ENCODE assay signal across 10 cellular contexts in the genomic region with DNA sequence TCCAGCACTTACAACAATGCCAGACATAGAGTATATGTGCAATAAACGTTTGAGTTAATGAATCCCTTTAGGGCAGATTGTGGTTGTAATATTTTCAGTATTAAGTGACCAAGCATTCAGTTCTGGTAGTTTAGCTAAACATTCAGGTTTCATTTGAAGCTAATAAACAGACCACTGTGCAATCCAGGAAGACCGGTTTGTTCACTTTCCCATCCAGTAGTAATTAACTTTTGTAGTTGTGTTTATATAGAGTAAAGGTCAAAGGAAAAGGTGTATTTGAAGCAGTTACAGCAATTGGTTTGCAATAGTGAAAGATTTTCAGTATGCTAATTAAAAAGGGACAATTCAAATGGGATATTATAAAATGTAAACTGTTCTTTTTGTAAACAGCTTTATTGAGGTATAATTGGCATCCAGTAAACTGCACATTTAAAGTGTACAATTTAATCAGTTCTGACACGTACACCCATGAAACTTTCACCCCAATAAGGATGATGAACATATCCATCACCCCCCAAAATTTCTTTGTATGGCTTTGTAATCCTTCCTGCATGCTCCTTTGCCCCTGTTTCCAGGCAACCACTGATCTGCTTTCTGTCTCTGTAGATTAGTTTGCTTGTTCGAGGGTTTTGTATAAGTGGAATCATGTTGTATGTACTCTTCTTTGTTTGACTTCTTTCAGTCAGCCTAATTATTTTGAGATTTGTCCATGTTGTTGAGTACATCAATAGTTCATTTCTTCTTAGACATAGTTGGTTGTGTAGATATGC. TPM values are rescaled to one million over a fixed set of nuclear protein-coding genes. Genes with fewer than 3 reads are reported as not detected.
DNase-seq lines count a peak whose midpoint lies in the region; ATAC-seq and TF ChIP-seq lines count a peak whose summit lies in the region.
"Had no signal": no experiment of that assay in that cellular context is flagged by ENCODE, and none has a peak within 500 bp of the region (broad histone marks: within the 10 kb centered on the region; RNA-seq: fewer than 3 reads in every experiment).

No MANE protein-coding gene starts in this region.

- H3K4me1 ChIP-seq in body of pancreas, result peaks cover 94% of the 10 kb centered on the region

- no peaks in the 10 kb centered on the region for H3K9me3 Mint-ChIP-seq in memory B cell
- H3K9me3 Mint-ChIP-seq in activated naive CD8-positive, alpha-beta T cell treated with anti-CD3 and anti-CD28 coated beads, Interleukin-2, amount 50 U/mL, for 24 hours, result no peaks in the 10 kb centered on the region
- H3K9me3 Mint-ChIP-seq: stimulated activated naive CD8-positive, alpha-beta T cell treated with anti-CD3 and anti-CD28 coated beads, Interleukin-15, Interleukin-2, amounts not matched to agents 100 ng/mL and 50 ng/mL, for 24 hours had no signal

- peak overlapping the region; percentile 46 for H3K27ac Mint-ChIP-seq in memory B cell
- H3K27ac Mint-ChIP-seq in activated naive CD8-positive, alpha-beta T cell treated with anti-CD3 and anti-CD28 coated beads, Interleukin-2, amount 50 U/mL, for 24 hours, result no peak overlapping the region
- H3K27ac Mint-ChIP-seq: stimulated activated naive CD8-positive, alpha-beta T cell treated with anti-CD3 and anti-CD28 coated beads, Interleukin-15, Interleukin-2, amounts not matched to agents 100 ng/mL and 50 ng/mL, for 24 hours had no signal

- H3K4me3 Mint-ChIP-seq in memory B cell, result no peak overlapping the region
- no peak overlapping the region for H3K4me3 Mint-ChIP-seq in activated naive CD8-positive, alpha-beta T cell treated with anti-CD3 and anti-CD28 coated beads, Interleukin-2, amount 50 U/mL, for 24 hours
- H3K4me3 Mint-ChIP-seq: stimulated activated naive CD8-positive, alpha-beta T cell treated with anti-CD3 and anti-CD28 coated beads, Interleukin-15, Interleukin-2, amounts not matched to agents 100 ng/mL and 50 ng/mL, for 24 hours had no signal

- H3K4me1 Mint-ChIP-seq in memory B cell, result peaks cover 21% of the 10 kb centered on the region
- H3K4me1 Mint-ChIP-seq in activated naive CD8-positive, alpha-beta T cell treated with anti-CD3 and anti-CD28 coated beads, Interleukin-2, amount 50 U/mL, for 24 hours, result peaks cover 25% of the 10 kb centered on the region

- H3K27me3 ChIP-seq in body of pancreas, result no peaks in the 10 kb centered on the region

- H3K36me3 ChIP-seq in body of pancreas (replicated peaks in 1 of 2; ENCODE audit: insufficient read depth in 1 of 2, low read depth in 2 of 2), result no peaks in the 10 kb centered on the region

- H3K27me3 Mint-ChIP-seq in memory B cell, result no peaks in the 10 kb centered on the region
- H3K27me3 Mint-ChIP-seq in activated naive CD8-positive, alpha-beta T cell treated with anti-CD3 and anti-CD28 coated beads, Interleukin-2, amount 50 U/mL, for 24 hours, result no peaks in the 10 kb centered on the region
- H3K27me3 Mint-ChIP-seq: stimulated activated naive CD8-positive, alpha-beta T cell treated with anti-CD3 and anti-CD28 coated beads, Interleukin-15, Interleukin-2, amounts not matched to agents 100 ng/mL and 50 ng/mL, for 24 hours had no signal

- DNase-seq in Right ventricle myocardium superior (no peak), Right ventricle myocardium inferior (ENCODE audit: missing footprints) (no peak), body of pancreas (peak; percentile 72 to 90 (median 78)), memory B cell (ENCODE audit: low spot score in 2 of 2) (no peak), dedifferentiated amniotic fluid mesenchymal stem cell (ENCODE audit: extremely low spot score) (no peak), foreskin fibroblast (no peak), NCI-H2171 (lab: John Stamatoyannopoulos, UW) (no peak)
- DNase-seq in activated naive CD8-positive, alpha-beta T cell treated with anti-CD3 and anti-CD28 coated beads, Interleukin-2, amount 50 U/mL, for 24 hours, result no peak
- DNase-seq: NCI-H524 had no signal

- peak overlapping the region; percentile 77 to 91 (median 90) for H3K27ac ChIP-seq in body of pancreas

- ATAC-seq in Right ventricle myocardium superior (ENCODE audit: poor library complexity) (peak; percentile 39), Right ventricle myocardium inferior (no peak), body of pancreas (peak; percentile 97), memory B cell (ENCODE audit: low read depth) (no peak)
- ATAC-seq in activated naive CD8-positive, alpha-beta T cell treated with anti-CD3 and anti-CD28 coated beads, Interleukin-2, amount 50 U/mL, for 24 hours, result no peak

- no peak overlapping the region for H3K4me3 ChIP-seq in body of pancreas
- H3K4me3 ChIP-seq in foreskin fibroblast (ENCODE audit: low read depth in 1 of 2, low read length in 2 of 2), result no peak overlapping the region

- no peak for TF ChIP-seq CTCF in body of pancreas (IDR thresholded peaks at IDR 0.05)
- no peak for TF ChIP-seq CTCF in foreskin fibroblast (IDR thresholded peaks at IDR 0.05; ENCODE audit: low read depth, low read length)

- no peaks in the 10 kb centered on the region for H3K9me3 ChIP-seq in body of pancreas

- peaks cover 12% of the 10 kb centered on the region for H3K36me3 Mint-ChIP-seq in memory B cell
- H3K36me3 Mint-ChIP-seq in activated naive CD8-positive, alpha-beta T cell treated with anti-CD3 and anti-CD28 coated beads, Interleukin-2, amount 50 U/mL, for 24 hours (ENCODE audit: low read depth), result no peaks in the 10 kb centered on the region

- intact Hi-C loops in Right ventricle myocardium superior (cut with DNase I), result loop anchor here (10.0 kb wide), 1 partner anchor 87 kb away; no protein-coding TSS in a partner anchor
- intact Hi-C loops in Right ventricle myocardium inferior (cut with DNase I), result no loop called here
- intact Hi-C loops in body of pancreas (cut with DNase I), result no loop called here

- 12 to 22% methylated on average over 4 of the region's 4 CpGs for WGBS in body of pancreas, 2 donors

- TF ChIP-seq POLR2A in body of pancreas (IDR thresholded peaks at IDR 0.05), result no peak

RNA-seq across cellular contexts. Expression of gene MRTFB, which starts 26.2 kb away (rescaled TPM):
- total RNA-seq in Right ventricle myocardium superior (22.1 TPM), Right ventricle myocardium inferior (23.8 TPM), body of pancreas (10 to 100 TPM; 39.2 to 46.8 TPM)

Comparison
In these comparisons a context has a peak if more than half of its experiments do, and no peak if none do; other contexts are left out.
1. ATAC-seq: peak in Right ventricle myocardium superior (single experiment) and body of pancreas (single experiment); none in Right ventricle myocardium inferior (single experiment), memory B cell (single experiment) and activated naive CD8-positive, alpha-beta T cell treated with anti-CD3 and anti-CD28 coated beads, Interleukin-2, amount 50 U/mL, for 24 hours (single experiment).
2. DNase-seq: peak in body of pancreas (4 of 4); none in Right ventricle myocardium superior (single experiment), Right ventricle myocardium inferior (single experiment), memory B cell (0 of 2), dedifferentiated amniotic fluid mesenchymal stem cell (single experiment), activated naive CD8-positive, alpha-beta T cell treated with anti-CD3 and anti-CD28 coated beads, Interleukin-2, amount 50 U/mL, for 24 hours (single experiment), foreskin fibroblast (0 of 2) and NCI-H2171 (single experiment).